Comparison of ENCODE assay signal across 1 cellular context in genomic region chr7:31935115-31935514, GRCh38.
TF ChIP-seq lines count a peak whose summit lies in the region.

No MANE protein-coding gene starts in this region.

TF ChIP-seq in HepG2, 621 proteins besides CTCF, POLR2A, EP300 and RAD21 (continued from another document):
- TF ChIP-seq MAZ (IDR thresholded peaks at IDR 0.05; ENCODE audit: borderline replicate concordance, low read depth, low read length) = no peak
- no peak for TF ChIP-seq MAZ (CRISPR knock-in tag; IDR thresholded peaks at IDR 0.05; ENCODE audit: low read depth)
- no peak for TF ChIP-seq ZBTB4 (CRISPR knock-in tag; IDR thresholded peaks at IDR 0.05; ENCODE audit: borderline replicate concordance)
